ENCODE assay signal across 9 cellular contexts in genomic region chr11:116217006-116217405, GRCh38.
A peak's percentile ranks its signal among the peaks of the same experiment; 100 is the strongest.
DNase-seq lines count a peak whose midpoint lies in the region; ATAC-seq lines count a peak whose summit lies in the region.
"Had no signal": no experiment of that assay in that cellular context is flagged by ENCODE, and none has a peak within 500 bp of the region (broad histone marks: within the 10 kb centered on the region; RNA-seq: fewer than 3 reads in every experiment).

No MANE protein-coding gene starts in this region.

- CTCF ChIA-PET in activated CD4-positive, alpha-beta memory T cell treated with anti-CD3 and anti-CD28 coated beads for 36 hours (lab: Charles Lee) = interaction anchor here (0.6 to 1.9 kb wide), 11 partner anchors 9 to 475 kb away, joined by 3 to 5 read pairs (median 3); no protein-coding TSS in a partner anchor

- H3K36me3 Mint-ChIP-seq in activated CD4-positive, alpha-beta memory T cell treated with anti-CD3 and anti-CD28 coated beads for 36 hours = no peaks in the 10 kb centered on the region
- H3K36me3 Mint-ChIP-seq: natural killer cell had no signal

- intact Hi-C loops in activated CD4-positive, alpha-beta memory T cell treated with anti-CD3 and anti-CD28 coated beads for 36 hours (cut with micrococcal nuclease) = loop anchor here (1.0 kb wide), 1 partner anchor 59 kb away; no protein-coding TSS in a partner anchor

- ATAC-seq in HG02571 (IDR thresholded peaks at IDR 0.05; ENCODE audit: unreplicated experiment) (no peak), GM21576 (IDR thresholded peaks at IDR 0.05; ENCODE audit: unreplicated experiment) (no peak)

- H3K27me3 Mint-ChIP-seq in activated CD4-positive, alpha-beta memory T cell treated with anti-CD3 and anti-CD28 coated beads for 36 hours = no peaks in the 10 kb centered on the region

- DNase-seq in DMS 273 (lab: John Stamatoyannopoulos, UW; ENCODE audit: unreplicated experiment) = peak; percentile 52
- DNase-seq in DMS 273 treated with DMSO at 0.1 percent for 48 hours (lab: John Stamatoyannopoulos, UW) = no peak
- DNase-seq in HK-2 (ENCODE audit: unreplicated experiment) = peak; percentile 5
- peak; percentile 26 for DNase-seq in activated CD4-positive, alpha-beta memory T cell treated with anti-CD3 and anti-CD28 coated beads for 36 hours
- peak; percentile 54 for DNase-seq in iPS-NIHi11 (ENCODE audit: low spot score)
- DNase-seq in NOMO-1 treated with DMSO at 0.1 percent for 48 hours (lab: John Stamatoyannopoulos, UW; ENCODE audit: unreplicated experiment) = no peak
- DNase-seq: natural killer cell had no signal

- POLR2A ChIA-PET in activated CD4-positive, alpha-beta memory T cell treated with anti-CD3 and anti-CD28 coated beads for 36 hours (lab: Charles Lee) = interaction anchor here (0.6 kb wide), 1 partner anchor 653 kb away, joined by 3 read pairs; no protein-coding TSS in a partner anchor

- no peaks in the 10 kb centered on the region for H3K9me3 Mint-ChIP-seq in activated CD4-positive, alpha-beta memory T cell treated with anti-CD3 and anti-CD28 coated beads for 36 hours
- H3K9me3 Mint-ChIP-seq: natural killer cell had no signal

- H3K27ac Mint-ChIP-seq in activated CD4-positive, alpha-beta memory T cell treated with anti-CD3 and anti-CD28 coated beads for 36 hours = no peak overlapping the region
- H3K27ac Mint-ChIP-seq: natural killer cell had no signal

- no peak overlapping the region for H3K4me3 Mint-ChIP-seq in activated CD4-positive, alpha-beta memory T cell treated with anti-CD3 and anti-CD28 coated beads for 36 hours
- H3K4me3 Mint-ChIP-seq: natural killer cell had no signal

- no peaks in the 10 kb centered on the region for H3K4me1 Mint-ChIP-seq in activated CD4-positive, alpha-beta memory T cell treated with anti-CD3 and anti-CD28 coated beads for 36 hours (ENCODE audit: low read depth)
- H3K4me1 Mint-ChIP-seq: natural killer cell had no signal

Comparison
In these comparisons a context has a peak if more than half of its experiments do, and no peak if none do; other contexts are left out.
1. DNase-seq: peak in DMS 273 (single experiment), HK-2 (single experiment), activated CD4-positive, alpha-beta memory T cell treated with anti-CD3 and anti-CD28 coated beads for 36 hours (single experiment) and iPS-NIHi11 (single experiment); none in DMS 273 treated with DMSO at 0.1 percent for 48 hours (single experiment) and NOMO-1 treated with DMSO at 0.1 percent for 48 hours (single experiment).